In the genomic region with DNA sequence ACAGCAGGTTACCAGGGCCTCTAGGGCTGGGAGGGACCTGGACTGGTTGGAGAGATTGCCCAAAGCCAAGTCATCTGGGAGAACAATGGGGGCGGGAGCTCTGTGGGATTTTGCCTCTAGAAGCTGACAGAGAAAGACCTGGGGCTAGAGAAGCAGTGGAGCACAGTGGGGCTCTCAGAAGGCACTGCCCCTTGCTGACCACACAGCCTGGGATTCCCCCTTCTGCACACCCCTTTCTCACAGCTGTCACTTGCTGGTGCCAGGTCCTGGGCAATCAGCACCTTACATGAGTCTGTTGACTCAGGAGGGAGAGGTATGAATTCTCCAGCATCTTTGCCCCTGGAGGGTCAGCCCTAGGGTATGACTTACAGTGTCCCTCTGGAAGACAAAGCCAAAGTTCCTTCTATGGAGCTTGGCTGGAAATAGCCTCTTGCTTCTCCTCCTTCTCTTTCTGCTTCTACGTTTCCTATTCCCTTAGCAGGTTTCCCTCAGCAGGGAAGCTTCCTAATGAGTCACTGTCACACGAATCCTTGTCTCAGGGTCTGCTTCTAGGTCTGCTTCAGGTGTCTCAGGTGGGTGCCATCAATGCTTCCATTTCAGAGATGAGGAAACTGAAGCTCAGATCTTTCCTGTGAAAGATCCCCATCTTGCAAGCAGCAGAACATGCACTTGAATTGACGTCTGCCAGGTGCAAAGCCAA, we compare ENCODE assay signal across 18 cellular contexts. TPM values are rescaled to one million over a fixed set of nuclear protein-coding genes. Genes with fewer than 3 reads are reported as not detected.
DNase-seq lines count a peak whose midpoint lies in the region; ATAC-seq, FAIRE-seq and TF ChIP-seq lines count a peak whose summit lies in the region.
"Had no signal": no experiment of that assay in that cellular context is flagged by ENCODE, and none has a peak within 500 bp of the region (broad histone marks: within the 10 kb centered on the region; RNA-seq: fewer than 3 reads in every experiment).

No MANE protein-coding gene starts in this region.

- CTCF ChIA-PET in AG04450 (lab: Charles Lee): interaction anchor here (1.1 kb wide), 1 partner anchor 54 kb away, joined by 3 read pairs; no protein-coding TSS in a partner anchor
- CTCF ChIA-PET in activated CD8-positive, alpha-beta memory T cell treated with anti-CD3 and anti-CD28 coated beads, Interleukin-2, amount 10 ng/mL, durations not matched to agents 7 days and 5 days (lab: Charles Lee): interaction anchor here (1.1 to 1.2 kb wide), 3 partner anchors 9 to 53 kb away, joined by 3 read pairs; no protein-coding TSS in a partner anchor

- H3K36me3 ChIP-seq in bronchial epithelial cell (ENCODE audit: control insufficient read depth, insufficient read depth, low read length): no peaks in the 10 kb centered on the region
- H3K36me3 ChIP-seq: left lung had no signal

- DNase-seq in AG04450 (ENCODE audit: low read depth, low spot score): no peak
- no peak for DNase-seq in HTR-8/SVneo (ENCODE audit: insufficient read length, low spot score)
- peak; percentile 15 for DNase-seq in bronchial epithelial cell (ENCODE audit: low read depth)
- no peak for DNase-seq in kidney glomerular epithelial cell (lab: John Stamatoyannopoulos, UW)
- no peak for DNase-seq in activated CD8-positive, alpha-beta memory T cell treated with anti-CD3 and anti-CD28 coated beads, Interleukin-2, amount 10 ng/mL, durations not matched to agents 7 days and 5 days
- DNase-seq in SIG-M5 treated with dmso at 0.1 percent for 504 hours (lab: John Stamatoyannopoulos, UW; ENCODE audit: unreplicated experiment): no peak
- DNase-seq: activated CD8-positive, alpha-beta memory T cell treated with anti-CD3 and anti-CD28 coated beads for 24 hours; activated gamma-delta T cell treated with Interleukin-2 at 50 U/mL for 16 hours; caudate nucleus; left lung; natural killer cell; NCI-H1092; NCI-H2171 treated with DMSO at 0.1 percent for 48 hours; stimulated activated naive CD8-positive, alpha-beta T cell treated with anti-CD3 and anti-CD28 coated beads, Interleukin-15, Interleukin-2, amounts not matched to agents 100 U/mL and 50 U/mL, for 24 hours had no signal

- ATAC-seq in HG02571 (IDR thresholded peaks at IDR 0.05; ENCODE audit: unreplicated experiment): no peak
- no peak for ATAC-seq in activated CD8-positive, alpha-beta memory T cell treated with anti-CD3 and anti-CD28 coated beads, Interleukin-2, amount 10 ng/mL, durations not matched to agents 7 days and 5 days
- ATAC-seq: natural killer cell had no signal

- POLR2A ChIA-PET in AG04450 (lab: Yijun Ruan, JAX): interaction anchor here (0.7 to 0.8 kb wide), 2 partner anchors 22 to 27 kb away, joined by 5 to 9 read pairs; a partner anchor contains a TSS

- H3K4me3 ChIP-seq in AG04450 (ENCODE audit: low read depth, low read length): no peak overlapping the region
- no peak overlapping the region for H3K4me3 ChIP-seq in bronchial epithelial cell (ENCODE audit: low read depth, low read length)
- H3K4me3 ChIP-seq: left lung had no signal

- TF ChIP-seq CTCF in AG04450 (IDR thresholded peaks at IDR 0.05; ENCODE audit: low read depth, low read length): no peak
- no peak for TF ChIP-seq CTCF in bronchial epithelial cell (IDR thresholded peaks at IDR 0.05; ENCODE audit: insufficient read depth, low read length, severe bottlenecking)
- no peak for TF ChIP-seq CTCF in nephron (IDR thresholded peaks at IDR 0.05; ENCODE audit: unreplicated experiment in 3 of 3)

- H3K27ac ChIP-seq in AG04450 (ENCODE audit: low read depth, low read length): peak overlapping the region; percentile 23
- H3K27ac ChIP-seq: epithelial cell of prostate, VCaP had no signal

- peak overlapping the region in 2 of 3 experiments; percentile 20 to 34 for H3K27ac Mint-ChIP-seq in nephron
- no peak overlapping the region for H3K27ac Mint-ChIP-seq in activated CD8-positive, alpha-beta memory T cell treated with anti-CD3 and anti-CD28 coated beads, Interleukin-2, amount 10 ng/mL, durations not matched to agents 7 days and 5 days
- H3K27ac Mint-ChIP-seq: natural killer cell had no signal

- H3K9me3 Mint-ChIP-seq in nephron: no peaks in the 10 kb centered on the region
- H3K9me3 Mint-ChIP-seq in activated CD8-positive, alpha-beta memory T cell treated with anti-CD3 and anti-CD28 coated beads, Interleukin-2, amount 10 ng/mL, durations not matched to agents 7 days and 5 days (ENCODE audit: low read depth): no peaks in the 10 kb centered on the region
- H3K9me3 Mint-ChIP-seq: natural killer cell had no signal

- no peaks in the 10 kb centered on the region for H3K36me3 Mint-ChIP-seq in nephron (ENCODE audit: low read depth)
- H3K36me3 Mint-ChIP-seq in activated CD8-positive, alpha-beta memory T cell treated with anti-CD3 and anti-CD28 coated beads, Interleukin-2, amount 10 ng/mL, durations not matched to agents 7 days and 5 days: no peaks in the 10 kb centered on the region
- H3K36me3 Mint-ChIP-seq: natural killer cell had no signal

- no peaks in the 10 kb centered on the region for H3K9me3 ChIP-seq in AG04450 (ENCODE audit: control insufficient read depth, insufficient read depth, low read length)
- H3K9me3 ChIP-seq: left lung had no signal

- H3K27me3 Mint-ChIP-seq in nephron (ENCODE audit: low read depth): peaks cover 8% of the 10 kb centered on the region
- no peaks in the 10 kb centered on the region for H3K27me3 Mint-ChIP-seq in activated CD8-positive, alpha-beta memory T cell treated with anti-CD3 and anti-CD28 coated beads, Interleukin-2, amount 10 ng/mL, durations not matched to agents 7 days and 5 days

- H3K4me3 Mint-ChIP-seq in nephron: no peak overlapping the region
- no peak overlapping the region for H3K4me3 Mint-ChIP-seq in activated CD8-positive, alpha-beta memory T cell treated with anti-CD3 and anti-CD28 coated beads, Interleukin-2, amount 10 ng/mL, durations not matched to agents 7 days and 5 days
- H3K4me3 Mint-ChIP-seq: natural killer cell had no signal

- peaks cover 30% of the 10 kb centered on the region for H3K4me1 Mint-ChIP-seq in nephron
- peaks cover 12% of the 10 kb centered on the region for H3K4me1 Mint-ChIP-seq in activated CD8-positive, alpha-beta memory T cell treated with anti-CD3 and anti-CD28 coated beads, Interleukin-2, amount 10 ng/mL, durations not matched to agents 7 days and 5 days

- FAIRE-seq in HTR-8/SVneo (lab: Jason Lieb, UNC) (peak; percentile 67), bronchial epithelial cell (lab: Jason Lieb, UNC) (no peak)

- no peaks in the 10 kb centered on the region for H3K27me3 ChIP-seq in AG04450 (ENCODE audit: control insufficient read depth, insufficient read depth, low read length)
- no peaks in the 10 kb centered on the region for H3K27me3 ChIP-seq in bronchial epithelial cell (ENCODE audit: control insufficient read depth, insufficient read depth, low read length)
- H3K27me3 ChIP-seq: left lung had no signal

RNA-seq across cellular contexts. Expression of a gene that starts 27.0 kb away (rescaled TPM):
- 1.4 and 1.9 TPM in 2 replicates for polyA plus RNA-seq in AG04450 (2011; rRNA removed)
- 3.3 and 4.4 TPM in 2 replicates for polyA minus RNA-seq in AG04450 (2011; rRNA and poly(A)+ RNA removed)
- total RNA-seq in bronchial epithelial cell: 0.13 and 2.1 TPM in 2 replicates
- 10 to 100 TPM; 11.3 to 33.9 TPM for total RNA-seq in activated CD8-positive, alpha-beta memory T cell treated with anti-CD3 and anti-CD28 coated beads, Interleukin-2, amount 10 ng/mL, durations not matched to agents 7 days and 5 days
